In the genomic region with DNA sequence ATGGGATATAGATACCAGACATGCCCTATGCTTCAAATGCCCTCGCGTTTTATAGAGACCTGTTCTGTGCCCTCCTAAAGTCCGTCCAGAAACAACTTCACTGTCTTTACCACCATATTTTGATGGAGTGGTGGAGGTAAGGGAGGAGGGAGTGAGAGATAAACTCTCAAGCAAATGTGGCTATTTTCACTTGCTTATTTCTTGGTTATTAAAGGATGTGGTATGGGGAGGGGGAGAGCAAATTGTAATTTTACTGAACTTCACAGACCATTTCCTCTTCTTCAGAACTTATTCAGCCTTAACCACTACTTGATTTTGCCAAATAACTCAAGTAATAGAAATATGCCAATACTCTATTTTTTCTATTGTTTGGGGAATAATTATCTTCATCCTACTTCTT, we compare ENCODE assay signal across 21 cellular contexts. TPM values are rescaled to one million over a fixed set of nuclear protein-coding genes. Genes with fewer than 3 reads are reported as not detected.
DNase-seq lines count a peak whose midpoint lies in the region; ATAC-seq and TF ChIP-seq lines count a peak whose summit lies in the region.
"Had no signal": no experiment of that assay in that cellular context is flagged by ENCODE, and none has a peak within 500 bp of the region (broad histone marks: within the 10 kb centered on the region; RNA-seq: fewer than 3 reads in every experiment).

No MANE protein-coding gene starts in this region.

- no peak for ATAC-seq in stimulated activated naive CD8-positive, alpha-beta T cell treated with anti-CD3 and anti-CD28 coated beads, Interleukin-15, amount 100 ng/mL, for 72 hours
- ATAC-seq in activated B cell treated with CpG ODN at 0.5 μM for 24 hours (ENCODE audit: low read depth), result peak; percentile 34
- no peak for ATAC-seq in GM19455 (IDR thresholded peaks at IDR 0.05; ENCODE audit: unreplicated experiment)
- no peak for ATAC-seq in HG03095 (IDR thresholded peaks at IDR 0.05; ENCODE audit: unreplicated experiment)
- ATAC-seq: sciatic nerve had no signal

- CTCF ChIA-PET in activated B cell treated with CpG ODN at 0.5 μM for 24 hours (lab: Charles Lee), result no interaction called here

- peak overlapping the region; percentile 56 for H3K27ac Mint-ChIP-seq in stimulated activated naive CD8-positive, alpha-beta T cell treated with anti-CD3 and anti-CD28 coated beads, Interleukin-15, Interleukin-2, amounts not matched to agents 100 ng/mL and 50 ng/mL, for 24 hours
- no peak overlapping the region for H3K27ac Mint-ChIP-seq in stimulated activated naive CD8-positive, alpha-beta T cell treated with anti-CD3 and anti-CD28 coated beads, Interleukin-15, amount 100 ng/mL, for 72 hours
- H3K27ac Mint-ChIP-seq in activated B cell treated with CpG ODN at 0.5 μM for 24 hours (peak overlapping the region; percentile 86), immature natural killer cell (peak overlapping the region; percentile 75 to 92 (median 88))

- H3K27me3 Mint-ChIP-seq in stimulated activated naive CD8-positive, alpha-beta T cell treated with anti-CD3 and anti-CD28 coated beads, Interleukin-15, Interleukin-2, amounts not matched to agents 100 ng/mL and 50 ng/mL, for 24 hours, result no peaks in the 10 kb centered on the region
- H3K27me3 Mint-ChIP-seq in stimulated activated naive CD8-positive, alpha-beta T cell treated with anti-CD3 and anti-CD28 coated beads, Interleukin-15, amount 100 ng/mL, for 72 hours, result no peaks in the 10 kb centered on the region
- H3K27me3 Mint-ChIP-seq in activated B cell treated with CpG ODN at 0.5 μM for 24 hours (no peaks in the 10 kb centered on the region), immature natural killer cell (ENCODE audit: low read depth in 3 of 3) (peaks cover 2 to 7% (median 2%) of the 10 kb centered on the region in 3 donors)

- POLR2A ChIA-PET in activated B cell treated with CpG ODN at 0.5 μM for 24 hours (lab: Charles Lee), result no interaction called here

- intact Hi-C loops in activated B cell treated with CpG ODN at 0.5 μM for 24 hours (cut with micrococcal nuclease), result loop anchor here (5.0 kb wide), 1 partner anchor 34 kb away; a partner anchor contains a TSS

- H3K4me3 Mint-ChIP-seq in stimulated activated naive CD8-positive, alpha-beta T cell treated with anti-CD3 and anti-CD28 coated beads, Interleukin-15, Interleukin-2, amounts not matched to agents 100 ng/mL and 50 ng/mL, for 24 hours, result peak overlapping the region; percentile 17
- peak overlapping the region in 1 of 2 donors; percentile 41 for H3K4me3 Mint-ChIP-seq in stimulated activated naive CD8-positive, alpha-beta T cell treated with anti-CD3 and anti-CD28 coated beads, Interleukin-15, amount 100 ng/mL, for 72 hours
- H3K4me3 Mint-ChIP-seq in activated B cell treated with CpG ODN at 0.5 μM for 24 hours, result peak overlapping the region; percentile 47
- peak overlapping the region; percentile 64 to 85 (median 69) for H3K4me3 Mint-ChIP-seq in immature natural killer cell

- peaks cover 38% of the 10 kb centered on the region for H3K36me3 Mint-ChIP-seq in stimulated activated naive CD8-positive, alpha-beta T cell treated with anti-CD3 and anti-CD28 coated beads, Interleukin-15, Interleukin-2, amounts not matched to agents 100 ng/mL and 50 ng/mL, for 24 hours (ENCODE audit: low read depth)
- H3K36me3 Mint-ChIP-seq in activated B cell treated with CpG ODN at 0.5 μM for 24 hours (ENCODE audit: low read depth) (peaks cover 26% of the 10 kb centered on the region), immature natural killer cell (peaks cover 4 to 30% (median 17%) of the 10 kb centered on the region in 3 donors)

- H3K9me3 Mint-ChIP-seq in stimulated activated naive CD8-positive, alpha-beta T cell treated with anti-CD3 and anti-CD28 coated beads, Interleukin-15, Interleukin-2, amounts not matched to agents 100 ng/mL and 50 ng/mL, for 24 hours, result peaks cover 3% of the 10 kb centered on the region
- peaks cover 0 to 5% of the 10 kb centered on the region in 2 donors for H3K9me3 Mint-ChIP-seq in stimulated activated naive CD8-positive, alpha-beta T cell treated with anti-CD3 and anti-CD28 coated beads, Interleukin-15, amount 100 ng/mL, for 72 hours
- H3K9me3 Mint-ChIP-seq in activated B cell treated with CpG ODN at 0.5 μM for 24 hours, result peaks cover 2% of the 10 kb centered on the region
- no peaks in the 10 kb centered on the region for H3K9me3 Mint-ChIP-seq in immature natural killer cell

- peaks cover 89% of the 10 kb centered on the region for H3K4me1 Mint-ChIP-seq in stimulated activated naive CD8-positive, alpha-beta T cell treated with anti-CD3 and anti-CD28 coated beads, Interleukin-15, Interleukin-2, amounts not matched to agents 100 ng/mL and 50 ng/mL, for 24 hours (ENCODE audit: low read depth)
- peaks cover 77% of the 10 kb centered on the region for H3K4me1 Mint-ChIP-seq in stimulated activated naive CD8-positive, alpha-beta T cell treated with anti-CD3 and anti-CD28 coated beads, Interleukin-15, amount 100 ng/mL, for 72 hours
- H3K4me1 Mint-ChIP-seq in activated B cell treated with CpG ODN at 0.5 μM for 24 hours (peaks cover 54% of the 10 kb centered on the region), immature natural killer cell (peaks cover 63 to 94% of the 10 kb centered on the region in 2 donors)

- DNase-seq in stimulated activated naive CD8-positive, alpha-beta T cell treated with anti-CD3 and anti-CD28 coated beads, Interleukin-15, amount 100 ng/mL, for 72 hours, result no peak
- DNase-seq in activated B cell treated with CpG ODN at 0.5 μM for 24 hours, result no peak
- DNase-seq in immature natural killer cell, result peak; percentile 22 to 34 (median 33)
- DNase-seq in NOMO-1 (lab: John Stamatoyannopoulos, UW; ENCODE audit: unreplicated experiment in 2 of 2), result no peak
- no peak for DNase-seq in SIG-M5 (lab: John Stamatoyannopoulos, UW)
- DNase-seq: activated CD8-positive, alpha-beta memory T cell treated with anti-CD3 and anti-CD28 coated beads for 24 hours; C1 segment of cervical spinal cord; DMS153; GDM1; HCEC 1CT; mesenchymal stem cell; NCI-H1436; NCI-H510A treated with DMSO at 0.1 percent for 48 hours; Peyer's patch; stimulated activated CD8-positive, alpha-beta memory T cell treated with anti-CD3 and anti-CD28 coated beads, Interleukin-4, amount 100 ng/mL, for 48 hours had no signal

- no peak for TF ChIP-seq CTCF in activated B cell treated with CpG ODN at 0.5 μM for 24 hours (IDR thresholded peaks at IDR 0.05)

RNA-seq across cellular contexts. Expression of a gene that starts 31.5 kb away (rescaled TPM):
- total RNA-seq in activated B cell treated with CpG ODN at 0.5 μM for 24 hours, result 18.4 and 20.5 TPM in 2 replicates
- 1 to 10 TPM; 3.9 to 9.0 (median 5.0) TPM for polyA plus RNA-seq in immature natural killer cell
- total RNA-seq: MCF 10A, SJSA1 had no signal

Comparison
In these comparisons a context has a peak if more than half of its experiments do, and no peak if none do; other contexts are left out.
1. H3K27ac Mint-ChIP-seq: peak in stimulated activated naive CD8-positive, alpha-beta T cell treated with anti-CD3 and anti-CD28 coated beads, Interleukin-15, Interleukin-2, amounts not matched to agents 100 ng/mL and 50 ng/mL, for 24 hours (single experiment), activated B cell treated with CpG ODN at 0.5 μM for 24 hours (single experiment) and immature natural killer cell (6 of 6); none in stimulated activated naive CD8-positive, alpha-beta T cell treated with anti-CD3 and anti-CD28 coated beads, Interleukin-15, amount 100 ng/mL, for 72 hours (0 of 2).
2. DNase-seq: peak in immature natural killer cell (3 of 3); none in stimulated activated naive CD8-positive, alpha-beta T cell treated with anti-CD3 and anti-CD28 coated beads, Interleukin-15, amount 100 ng/mL, for 72 hours (0 of 2), activated B cell treated with CpG ODN at 0.5 μM for 24 hours (single experiment), NOMO-1 (0 of 2) and SIG-M5 (single experiment).